In the genomic region with DNA sequence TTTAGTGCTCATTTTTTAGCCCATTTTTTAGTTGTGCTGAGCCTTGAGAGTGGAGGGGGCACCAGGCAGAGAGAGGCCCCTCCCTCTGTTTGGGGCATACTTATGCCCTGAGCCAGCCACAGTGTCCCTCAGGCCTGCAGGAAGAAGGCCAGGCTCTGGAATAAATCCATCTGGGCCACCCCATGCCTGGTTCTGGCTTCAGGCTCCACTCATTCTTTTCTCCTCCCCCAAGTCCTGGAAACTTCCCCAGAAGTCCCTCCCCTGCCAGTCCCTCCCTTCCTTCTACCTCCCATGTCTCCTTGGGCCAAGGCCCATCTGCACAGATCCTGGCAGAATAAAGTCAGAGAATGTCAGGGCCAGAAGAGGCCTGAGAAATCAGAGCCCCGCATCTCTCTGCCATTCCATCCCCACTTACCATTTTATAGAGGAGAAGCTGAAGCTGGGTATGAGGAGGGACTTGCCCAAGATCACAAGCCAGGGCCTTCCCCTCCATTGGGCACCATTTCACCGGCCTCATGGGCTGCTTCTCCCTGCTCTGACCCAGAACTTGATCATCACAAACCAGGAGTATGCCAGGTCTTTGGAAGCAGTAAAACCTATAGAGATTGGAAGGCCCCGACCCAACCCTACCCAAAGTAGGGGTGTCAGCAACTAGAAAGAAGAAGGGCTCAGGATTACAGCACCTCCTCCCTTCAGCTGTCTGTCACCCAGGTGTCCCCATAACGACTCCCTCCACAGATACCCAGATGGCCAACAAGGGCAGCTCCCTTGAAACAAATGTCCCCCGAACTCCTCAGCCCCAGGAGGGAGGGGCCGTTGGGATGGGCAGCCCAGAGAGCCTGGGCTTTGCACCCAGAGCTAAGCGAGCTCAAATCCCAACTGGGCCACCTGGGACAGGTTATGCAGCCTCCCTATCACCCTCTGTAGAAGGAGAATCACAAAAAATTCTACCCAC, we compare ENCODE assay signal across 10 cellular contexts.
A peak's percentile ranks its signal among the peaks of the same experiment; 100 is the strongest.
DNase-seq lines count a peak whose midpoint lies in the region; ATAC-seq and TF ChIP-seq lines count a peak whose summit lies in the region.
"Had no signal": no experiment of that assay in that cellular context is flagged by ENCODE, and none has a peak within 500 bp of the region (broad histone marks: within the 10 kb centered on the region; RNA-seq: fewer than 3 reads in every experiment).

No MANE protein-coding gene starts in this region.

- H3K27ac Mint-ChIP-seq in CD4-positive, CD25-positive, alpha-beta regulatory T cell: peak overlapping the region in 2 of 3 donors; percentile 93 to 97
- peak overlapping the region; percentile 73 for H3K27ac Mint-ChIP-seq in activated B cell treated with CpG ODN at 0.5 μM for 24 hours

- ATAC-seq in CD4-positive, CD25-positive, alpha-beta regulatory T cell (ENCODE audit: low read depth in 2 of 2): no peak
- no peak for ATAC-seq in activated B cell treated with CpG ODN at 0.5 μM for 24 hours (ENCODE audit: low read depth)
- ATAC-seq in Right ventricle myocardium inferior: peak; percentile 46
- ATAC-seq: right lobe of liver had no signal

- H3K36me3 Mint-ChIP-seq in CD4-positive, CD25-positive, alpha-beta regulatory T cell: peaks cover 5% of the 10 kb centered on the region
- no peaks in the 10 kb centered on the region for H3K36me3 Mint-ChIP-seq in activated B cell treated with CpG ODN at 0.5 μM for 24 hours (ENCODE audit: low read depth)

- H3K4me3 ChIP-seq in CD4-positive, CD25-positive, alpha-beta regulatory T cell (ENCODE audit: low read depth, low read length): no peak overlapping the region
- H3K4me3 ChIP-seq in prostate gland: no peak overlapping the region
- H3K4me3 ChIP-seq: right lobe of liver had no signal

- peaks cover 0 to 3% (median 0%) of the 10 kb centered on the region in 7 donors for H3K9me3 Mint-ChIP-seq in CD4-positive, CD25-positive, alpha-beta regulatory T cell
- H3K9me3 Mint-ChIP-seq in activated B cell treated with CpG ODN at 0.5 μM for 24 hours: no peaks in the 10 kb centered on the region

- H3K36me3 ChIP-seq in CD4-positive, CD25-positive, alpha-beta regulatory T cell (ENCODE audit: control insufficient read depth, insufficient read depth, low read length): no peaks in the 10 kb centered on the region
- H3K36me3 ChIP-seq in prostate gland: no peaks in the 10 kb centered on the region
- H3K36me3 ChIP-seq: right lobe of liver had no signal

- POLR2A ChIA-PET in activated B cell treated with CpG ODN at 0.5 μM for 24 hours (lab: Charles Lee): interaction anchor here (0.7 to 5.0 kb wide), 6 partner anchors 17 to 110 kb away, joined by 4 to 38 read pairs (median 10); a partner anchor contains a TSS

- H3K27me3 ChIP-seq in CD4-positive, CD25-positive, alpha-beta regulatory T cell (ENCODE audit: control insufficient read depth, insufficient read depth, low read length): no peaks in the 10 kb centered on the region
- H3K27me3 ChIP-seq in prostate gland (replicated peaks; ENCODE audit: insufficient read depth): no peaks in the 10 kb centered on the region
- H3K27me3 ChIP-seq: right lobe of liver had no signal

- H3K27ac ChIP-seq in CD4-positive, CD25-positive, alpha-beta regulatory T cell (ENCODE audit: insufficient read depth, low read length, poor library complexity, severe bottlenecking): no peak overlapping the region
- no peak overlapping the region for H3K27ac ChIP-seq in prostate gland

- no peak for DNase-seq in CD4-positive, CD25-positive, alpha-beta regulatory T cell
- DNase-seq in activated B cell treated with CpG ODN at 0.5 μM for 24 hours (no peak), Right ventricle myocardium inferior (ENCODE audit: missing footprints) (no peak), prostate gland (ENCODE audit: low spot score) (peak; percentile 30), NCI-H510A (lab: John Stamatoyannopoulos, UW) (no peak), SIG-M5 (lab: John Stamatoyannopoulos, UW) (no peak), NOMO-1 (lab: John Stamatoyannopoulos, UW; ENCODE audit: unreplicated experiment in 2 of 2) (no peak), NCI-H2029 (lab: John Stamatoyannopoulos, UW) (no peak)
- DNase-seq: dermis blood vessel endothelial cell had no signal

- TF ChIP-seq CTCF in activated B cell treated with CpG ODN at 0.5 μM for 24 hours (IDR thresholded peaks at IDR 0.05) (no peak), prostate gland (IDR thresholded peaks at IDR 0.05) (no peak)

- H3K4me3 Mint-ChIP-seq in CD4-positive, CD25-positive, alpha-beta regulatory T cell: peak overlapping the region in 1 of 4 donors; percentile 47
- H3K4me3 Mint-ChIP-seq in activated B cell treated with CpG ODN at 0.5 μM for 24 hours: peak overlapping the region; percentile 44

- WGBS in prostate gland: 76% methylated on average over 7 of the region's 7 CpGs

- no peak for TF ChIP-seq POLR2A in prostate gland (IDR thresholded peaks at IDR 0.05)

- CTCF ChIA-PET in activated B cell treated with CpG ODN at 0.5 μM for 24 hours (lab: Charles Lee): interaction anchor here (0.9 to 2.1 kb wide), 3 partner anchors 39 to 170 kb away, joined by 4 to 5 read pairs (median 5); no protein-coding TSS in a partner anchor

- H3K4me1 Mint-ChIP-seq in CD4-positive, CD25-positive, alpha-beta regulatory T cell: peaks cover 14 to 84% (median 56%) of the 10 kb centered on the region in 4 donors
- H3K4me1 Mint-ChIP-seq in activated B cell treated with CpG ODN at 0.5 μM for 24 hours: peaks cover 88% of the 10 kb centered on the region

- intact Hi-C loops in activated B cell treated with CpG ODN at 0.5 μM for 24 hours (cut with micrococcal nuclease): loop anchor here (10.0 kb wide), 1 partner anchor 198 kb away; a partner anchor contains a TSS
- intact Hi-C loops in Right ventricle myocardium inferior (cut with DNase I): no loop called here
- intact Hi-C loops in prostate gland (cut with DNase I): loop anchor here (5.0 kb wide), 3 partner anchors 40 to 110 kb away; a partner anchor contains a TSS

- peaks cover 76% of the 10 kb centered on the region for H3K4me1 ChIP-seq in CD4-positive, CD25-positive, alpha-beta regulatory T cell (ENCODE audit: control insufficient read depth, insufficient read depth, low read length, poor library complexity, severe bottlenecking)
- no peaks in the 10 kb centered on the region for H3K4me1 ChIP-seq in prostate gland (replicated peaks)

- no peaks in the 10 kb centered on the region for H3K9me3 ChIP-seq in CD4-positive, CD25-positive, alpha-beta regulatory T cell (ENCODE audit: control insufficient read depth in 2 of 2, low read length in 2 of 2)
- H3K9me3 ChIP-seq in prostate gland: no peaks in the 10 kb centered on the region
- H3K9me3 ChIP-seq: right lobe of liver had no signal

- H3K27me3 Mint-ChIP-seq in CD4-positive, CD25-positive, alpha-beta regulatory T cell: no peaks in the 10 kb centered on the region
- no peaks in the 10 kb centered on the region for H3K27me3 Mint-ChIP-seq in activated B cell treated with CpG ODN at 0.5 μM for 24 hours
